Comparison of ENCODE assay signal across 13 cellular contexts in the genomic region with DNA sequence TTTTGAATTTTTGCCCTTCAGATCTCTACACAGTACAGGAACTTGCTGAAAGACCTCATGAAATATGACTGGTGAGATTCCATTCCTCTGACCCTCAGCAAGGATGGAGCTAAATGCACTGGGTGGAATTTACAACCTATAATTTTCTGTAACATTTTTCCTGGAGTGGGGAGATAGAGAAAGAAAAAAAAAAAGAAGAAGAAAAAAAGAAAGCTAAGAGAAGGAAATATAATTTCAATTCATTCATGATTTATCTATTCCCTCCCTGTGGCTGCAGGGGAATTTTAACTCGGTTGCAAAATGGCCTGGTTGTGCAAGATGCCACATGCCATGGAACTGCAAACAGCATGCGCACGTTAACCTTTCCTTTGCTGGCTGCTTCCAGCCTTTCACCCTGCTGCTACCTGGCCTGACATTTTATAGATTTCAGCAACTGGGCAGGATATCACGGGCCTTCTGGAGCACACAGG.
A peak's percentile ranks its signal among the peaks of the same experiment; 100 is the strongest.
DNase-seq lines count a peak whose midpoint lies in the region; ATAC-seq and TF ChIP-seq lines count a peak whose summit lies in the region.
"Had no signal": no experiment of that assay in that cellular context is flagged by ENCODE, and none has a peak within 500 bp of the region (broad histone marks: within the 10 kb centered on the region; RNA-seq: fewer than 3 reads in every experiment).

No MANE protein-coding gene starts in this region.

- H3K27ac ChIP-seq in coronary artery: no peak overlapping the region
- no peak overlapping the region for H3K27ac ChIP-seq in gastrocnemius medialis
- H3K27ac ChIP-seq: esophagus squamous epithelium, thoracic aorta had no signal

- no peaks in the 10 kb centered on the region for H3K27me3 Mint-ChIP-seq in Caco-2 (ENCODE audit: insufficient read depth, unreplicated experiment)

- H3K4me3 ChIP-seq in Caco-2 (ENCODE audit: low read depth, low read length) (no peak overlapping the region), coronary artery (no peak overlapping the region), lower leg skin (ENCODE audit: low read depth, poor library complexity, severe bottlenecking) (no peak overlapping the region), MG63 (no peak overlapping the region), gastrocnemius medialis (no peak overlapping the region)
- H3K4me3 ChIP-seq: esophagus squamous epithelium, thoracic aorta had no signal

- 35 to 41% methylated on average over 4 of the region's 4 CpGs for WGBS in lower leg skin, 2 donors

- DNase-seq in Caco-2: peak; percentile 46 to 57
- peak; percentile 29 for DNase-seq in NOMO-1 treated with dmso at 0.1 percent for 144 hours (lab: John Stamatoyannopoulos, UW; ENCODE audit: unreplicated experiment)
- DNase-seq in coronary artery (ENCODE audit: low spot score): peak; percentile 11
- DNase-seq in lower leg skin (ENCODE audit: low spot score in 2 of 2): peak; percentile 41 to 77
- DNase-seq in MG63: no peak
- no peak for DNase-seq in gastrocnemius medialis
- no peak for DNase-seq in Kasumi-1 (lab: John Stamatoyannopoulos, UW)
- DNase-seq: activated CD4-positive, alpha-beta memory T cell treated with anti-CD3 and anti-CD28 coated beads for 36 hours; DMS 273 treated with DMSO at 0.1 percent for 48 hours; esophagus squamous epithelium had no signal

- no TSS peak for BruUV-seq in Caco-2 (replicated peaks; lab: Mats Ljungman, UMichigan)

- in situ Hi-C loops in gastrocnemius medialis (cut with MboI; ENCODE audit: low sequenced_read_pairs in 4 of 4): no loop called here

- no peak overlapping the region for H3K4me3 Mint-ChIP-seq in Caco-2 (ENCODE audit: unreplicated experiment)
- H3K4me3 Mint-ChIP-seq: activated CD4-positive, alpha-beta memory T cell treated with anti-CD3 and anti-CD28 coated beads for 36 hours had no signal

- H3K27ac Mint-ChIP-seq in Caco-2 (ENCODE audit: unreplicated experiment): peak overlapping the region; percentile 43
- H3K27ac Mint-ChIP-seq: activated CD4-positive, alpha-beta memory T cell treated with anti-CD3 and anti-CD28 coated beads for 36 hours had no signal

- no peak for TF ChIP-seq POLR2A in lower leg skin (IDR thresholded peaks at IDR 0.05)
- no peak for TF ChIP-seq POLR2A in gastrocnemius medialis (IDR thresholded peaks at IDR 0.05)

- H3K4me1 ChIP-seq in Caco-2 (peaks cover 28% of the 10 kb centered on the region), gastrocnemius medialis (no peaks in the 10 kb centered on the region)

- H3K9me3 ChIP-seq in Caco-2: no peaks in the 10 kb centered on the region
- H3K9me3 ChIP-seq in MG63: no peaks in the 10 kb centered on the region
- no peaks in the 10 kb centered on the region for H3K9me3 ChIP-seq in gastrocnemius medialis
- H3K9me3 ChIP-seq: esophagus squamous epithelium, thoracic aorta had no signal

- CTCF ChIA-PET in Caco-2 (lab: Charles Lee): interaction anchor here (2.5 kb wide), 1 partner anchor 34 kb away, joined by 13 read pairs; no protein-coding TSS in a partner anchor

- no peaks in the 10 kb centered on the region for H3K36me3 Mint-ChIP-seq in Caco-2 (ENCODE audit: insufficient read depth, unreplicated experiment)
- H3K36me3 Mint-ChIP-seq: activated CD4-positive, alpha-beta memory T cell treated with anti-CD3 and anti-CD28 coated beads for 36 hours had no signal

- intact Hi-C loops in Caco-2 (cut with micrococcal nuclease; ENCODE audit: unreplicated experiment): no loop called here
- intact Hi-C loops in lower leg skin (cut with DNase I; ENCODE audit: low total_unique reads): no loop called here
- intact Hi-C loops in gastrocnemius medialis (cut with DNase I; ENCODE audit: low total_unique reads): no loop called here

- peaks cover 8% of the 10 kb centered on the region for H3K4me1 Mint-ChIP-seq in Caco-2 (ENCODE audit: low read depth, unreplicated experiment)

- H3K9me3 Mint-ChIP-seq in Caco-2 (ENCODE audit: unreplicated experiment): no peaks in the 10 kb centered on the region
- H3K9me3 Mint-ChIP-seq: activated CD4-positive, alpha-beta memory T cell treated with anti-CD3 and anti-CD28 coated beads for 36 hours had no signal

- TF ChIP-seq CTCF in Caco-2 (IDR thresholded peaks at IDR 0.05; ENCODE audit: insufficient read depth in 1 of 2, low read depth in 1 of 2, low read length in 1 of 2, severe bottlenecking in 1 of 2, unreplicated experiment in 1 of 2) (no peak), coronary artery (IDR thresholded peaks at IDR 0.05) (no peak), lower leg skin (IDR thresholded peaks at IDR 0.05) (no peak), gastrocnemius medialis (IDR thresholded peaks at IDR 0.05 in 4 of 5, conservative IDR thresholded peaks at IDR 0.05 in 1 of 5) (no peak)

- H3K36me3 ChIP-seq in Caco-2 (ENCODE audit: control insufficient read depth, insufficient read depth, low read length): no peaks in the 10 kb centered on the region
- H3K36me3 ChIP-seq in MG63: no peaks in the 10 kb centered on the region
- no peaks in the 10 kb centered on the region for H3K36me3 ChIP-seq in gastrocnemius medialis
- H3K36me3 ChIP-seq: esophagus squamous epithelium, thoracic aorta had no signal

- POLR2A ChIA-PET in Caco-2 (lab: Charles Lee): no interaction called here

- ATAC-seq in gastrocnemius medialis (no peak), GM21528 (IDR thresholded peaks at IDR 0.05; ENCODE audit: low FRiP score, unreplicated experiment) (no peak)
- ATAC-seq: Right ventricle myocardium inferior had no signal

- no peaks in the 10 kb centered on the region for H3K27me3 ChIP-seq in Caco-2 (replicated peaks; ENCODE audit: control insufficient read depth, insufficient read depth, low read length)
- peaks cover 6% of the 10 kb centered on the region; the same call in 1 of the 2 replicates for H3K27me3 ChIP-seq in MG63
- no peaks in the 10 kb centered on the region for H3K27me3 ChIP-seq in gastrocnemius medialis
- H3K27me3 ChIP-seq: esophagus squamous epithelium had no signal

Comparison
In these comparisons a context has a peak if more than half of its experiments do, and no peak if none do; other contexts are left out.
1. DNase-seq: peak in Caco-2 (2 of 2), NOMO-1 treated with dmso at 0.1 percent for 144 hours (single experiment), coronary artery (single experiment) and lower leg skin (2 of 2); none in MG63 (single experiment), gastrocnemius medialis (0 of 2) and Kasumi-1 (0 of 2).